In the genomic region with DNA sequence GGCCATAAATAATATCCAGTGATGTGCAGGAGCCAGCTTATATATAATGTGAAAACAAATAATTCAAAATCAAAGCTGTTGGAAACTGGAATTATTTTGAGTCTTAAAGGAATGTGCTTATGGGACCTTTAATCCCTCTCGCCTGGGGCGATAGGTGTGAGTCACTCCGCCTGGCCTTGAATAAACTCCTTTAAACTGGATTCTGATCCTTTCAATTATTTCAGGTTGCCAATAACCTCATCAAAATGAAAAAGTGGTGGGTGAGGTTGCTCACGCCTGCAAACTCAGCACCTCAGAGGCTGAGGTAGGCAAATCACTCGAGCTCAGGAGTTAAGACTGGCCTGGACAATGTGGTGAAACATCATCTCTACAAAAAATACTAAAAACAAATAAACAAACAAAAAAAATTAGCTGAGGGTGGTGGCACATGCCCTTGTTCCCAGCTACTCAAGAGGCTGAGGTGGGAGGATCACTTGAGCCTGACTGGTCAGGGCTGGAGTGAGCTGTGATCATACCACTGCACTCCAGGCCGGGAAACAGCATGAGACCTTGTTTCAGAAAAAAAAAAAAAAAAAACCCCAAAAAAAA, we compare ENCODE assay signal across 11 cellular contexts. TPM values are rescaled to one million over a fixed set of nuclear protein-coding genes. Genes with fewer than 3 reads are reported as not detected.
A peak's percentile ranks its signal among the peaks of the same experiment; 100 is the strongest.
DNase-seq lines count a peak whose midpoint lies in the region; ATAC-seq and TF ChIP-seq lines count a peak whose summit lies in the region.
"Had no signal": no experiment of that assay in that cellular context is flagged by ENCODE, and none has a peak within 500 bp of the region (broad histone marks: within the 10 kb centered on the region; RNA-seq: fewer than 3 reads in every experiment).

No MANE protein-coding gene starts in this region.

- H3K4me1 ChIP-seq in hepatocyte (ENCODE audit: insufficient read depth) (peaks cover 11% of the 10 kb centered on the region), stomach (peaks cover 0 to 36% (median 11%) of the 10 kb centered on the region in 4 donors)

- no peak overlapping the region for H3K27ac Mint-ChIP-seq in natural killer cell
- H3K27ac Mint-ChIP-seq: activated naive CD8-positive, alpha-beta T cell treated with anti-CD3 and anti-CD28 coated beads, Interleukin-2, amount 50 U/mL, for 24 hours had no signal

- H3K9me3 Mint-ChIP-seq in natural killer cell = no peaks in the 10 kb centered on the region
- H3K9me3 Mint-ChIP-seq: activated naive CD8-positive, alpha-beta T cell treated with anti-CD3 and anti-CD28 coated beads, Interleukin-2, amount 50 U/mL, for 24 hours had no signal

- CTCF ChIA-PET in RWPE1 (lab: Yijun Ruan, JAX) = interaction anchor here (0.5 to 1.0 kb wide), 5 partner anchors 25 to 1309 kb away, joined by 3 to 5 read pairs (median 5); no protein-coding TSS in a partner anchor

- TF ChIP-seq POLR2A in stomach (IDR thresholded peaks at IDR 0.05) = no peak

- no peak overlapping the region for H3K4me2 ChIP-seq in hepatocyte

- no peaks in the 10 kb centered on the region for H4K20me1 ChIP-seq in hepatocyte (ENCODE audit: insufficient read depth, poor library complexity, severe bottlenecking)

- DNase-seq in Caki2 (ENCODE audit: low read depth) (peak; percentile 50), RWPE1 (ENCODE audit: low spot score) (peak; percentile 60), hepatocyte (ENCODE audit: low spot score) (no peak), stomach (no peak), NCI-H774 (lab: John Stamatoyannopoulos, UW) (no peak), natural killer cell (no peak)
- DNase-seq: activated naive CD8-positive, alpha-beta T cell treated with anti-CD3 and anti-CD28 coated beads, Interleukin-2, amount 50 U/mL, for 24 hours; pancreas had no signal

- intact Hi-C loops in stomach (cut with DNase I; ENCODE audit: low total_unique reads) (no loop called here), natural killer cell (cut with micrococcal nuclease) (no loop called here)

- in situ Hi-C loops in Caki2 (cut with HindIII; ENCODE audit: low pct_unique_long_range_greater_than_20kb, low sequenced_read_pairs) = no loop called here

- H3K4me3 Mint-ChIP-seq in natural killer cell = no peak overlapping the region
- H3K4me3 Mint-ChIP-seq: activated naive CD8-positive, alpha-beta T cell treated with anti-CD3 and anti-CD28 coated beads, Interleukin-2, amount 50 U/mL, for 24 hours had no signal

- H3K4me3 ChIP-seq in hepatocyte (no peak overlapping the region), stomach (no peak overlapping the region)
- H3K4me3 ChIP-seq: pancreas had no signal

- H3K4me1 Mint-ChIP-seq in natural killer cell = peaks cover 19 to 23% of the 10 kb centered on the region in 2 donors

- no peaks in the 10 kb centered on the region for H3K9me2 ChIP-seq in hepatocyte (replicated peaks; ENCODE audit: insufficient read depth)

- H2AFZ ChIP-seq in hepatocyte = no peak overlapping the region

- 78% methylated on average over 6 of the region's 6 CpGs for WGBS in hepatocyte (ENCODE audit: low lambda C conversion rate, missing lambda C conversion rate)
- WGBS in stomach, 5 donors = 73 to 94% (median 84%) methylated on average over 6 of the region's 6 CpGs

- H3K36me3 ChIP-seq in hepatocyte (replicated peaks; ENCODE audit: insufficient read depth, low read depth) (no peaks in the 10 kb centered on the region), stomach (no peaks in the 10 kb centered on the region)
- H3K36me3 ChIP-seq: pancreas had no signal

- peaks cover 18 to 58% of the 10 kb centered on the region in 2 donors for H3K27me3 Mint-ChIP-seq in natural killer cell (ENCODE audit: low read depth in 2 of 2)

- H3K27me3 ChIP-seq in hepatocyte = no peaks in the 10 kb centered on the region
- H3K27me3 ChIP-seq in stomach = peaks cover 0 to 7% (median 0%) of the 10 kb centered on the region in 3 donors
- H3K27me3 ChIP-seq: pancreas had no signal

- ATAC-seq in HG02798 (IDR thresholded peaks at IDR 0.05; ENCODE audit: poor library complexity, unreplicated experiment) (peak; percentile 15), GM21390 (IDR thresholded peaks at IDR 0.05; ENCODE audit: unreplicated experiment) (no peak), natural killer cell (no peak)
- ATAC-seq: activated naive CD8-positive, alpha-beta T cell treated with anti-CD3 and anti-CD28 coated beads, Interleukin-2, amount 50 U/mL, for 24 hours; pancreas had no signal

- H3K79me2 ChIP-seq in hepatocyte = no peaks in the 10 kb centered on the region

- no peaks in the 10 kb centered on the region for H3K9me3 ChIP-seq in hepatocyte (ENCODE audit: low read depth)
- H3K9me3 ChIP-seq in stomach = no peaks in the 10 kb centered on the region
- H3K9me3 ChIP-seq: pancreas had no signal

- H3K36me3 Mint-ChIP-seq in natural killer cell = no peaks in the 10 kb centered on the region

- no peak for TF ChIP-seq EP300 in stomach (IDR thresholded peaks at IDR 0.05)

- H3K27ac ChIP-seq in RWPE1 (peak overlapping the region; percentile 80), hepatocyte (peak overlapping the region; percentile 28), stomach (no peak overlapping the region)
- H3K27ac ChIP-seq: pancreas had no signal

- POLR2A ChIA-PET in RWPE1 (lab: Yijun Ruan, JAX; ENCODE audit: low non-redundant PET) = no interaction called here

- no peak for TF ChIP-seq CTCF in RWPE1 (conservative IDR thresholded peaks at IDR 0.05; ENCODE audit: low read depth)
- no peak for TF ChIP-seq CTCF in hepatocyte (IDR thresholded peaks at IDR 0.05; ENCODE audit: poor library complexity)
- no peak for TF ChIP-seq CTCF in stomach (IDR thresholded peaks at IDR 0.05)
- no peak for TF ChIP-seq CTCF in natural killer cell (IDR thresholded peaks at IDR 0.05)

RNA-seq across cellular contexts. Expression of a gene that starts 11.4 kb away (rescaled TPM):
- 0.03 TPM in 1 of 2 replicates, not detected in the other for total RNA-seq in Caki2 (2014; rRNA removed; shearing (Covaris generic); ENCODE audit: low replicate concordance)
- total RNA-seq in hepatocyte (7.2 TPM in 2 replicates), stomach (1 to 10 TPM in 3 of 5 donors, not detected in 2; 2.0 to 6.4 (median 2.7) TPM), natural killer cell (not detected)
- polyA plus RNA-seq in hepatocyte (7.1 and 8.2 TPM in 2 replicates), stomach (1 to 10 TPM in 1 of 3 donors, under 1 TPM in 1, not detected in 1; 0.19 to 3.1 TPM)

RNA-seq across cellular contexts. Expression of a gene that starts 48.1 kb away (rescaled TPM):
- total RNA-seq in Caki2 (2014; rRNA removed; shearing (Covaris generic); ENCODE audit: low replicate concordance) = 3.5 and 6.4 TPM in 2 replicates
- total RNA-seq in hepatocyte (15.3 and 18.6 TPM in 2 replicates), stomach (10 to 100 TPM in 1 of 5 donors, 1 to 10 TPM in 4; 3.1 to 16.5 (median 7.0) TPM), natural killer cell (1 to 10 TPM in 2 of 3 donors, under 1 TPM in 1; 1.00 to 1.2 (median 1.1) TPM)
- polyA plus RNA-seq in hepatocyte (6.9 and 14.4 TPM in 2 replicates), stomach (1 to 10 TPM in 2 of 3 donors, under 1 TPM in 1; 0.15 to 3.7 (median 1.1) TPM)

RNA-seq across cellular contexts. Expression of a gene that starts 54.6 kb away (rescaled TPM):
- total RNA-seq in Caki2 (2014; rRNA removed; shearing (Covaris generic); ENCODE audit: low replicate concordance) = not detected in 2 replicates
- total RNA-seq in hepatocyte (0.16 and 0.27 TPM in 2 replicates), stomach (not detected), natural killer cell (not detected)
- polyA plus RNA-seq in hepatocyte (0.13 and 0.40 TPM in 2 replicates), stomach (not detected)
- total RNA-seq: mononuclear cell, pancreas had no signal
- polyA plus RNA-seq: pancreas had no signal

Comparison
In these comparisons a context has a peak if more than half of its experiments do, and no peak if none do; other contexts are left out.
1. DNase-seq: peak in Caki2 (single experiment) and RWPE1 (single experiment); none in hepatocyte (single experiment), stomach (single experiment), NCI-H774 (single experiment) and natural killer cell (single experiment).
2. H3K27ac ChIP-seq: peak in RWPE1 (single experiment) and hepatocyte (single experiment); none in stomach (0 of 5).